In the genomic region with DNA sequence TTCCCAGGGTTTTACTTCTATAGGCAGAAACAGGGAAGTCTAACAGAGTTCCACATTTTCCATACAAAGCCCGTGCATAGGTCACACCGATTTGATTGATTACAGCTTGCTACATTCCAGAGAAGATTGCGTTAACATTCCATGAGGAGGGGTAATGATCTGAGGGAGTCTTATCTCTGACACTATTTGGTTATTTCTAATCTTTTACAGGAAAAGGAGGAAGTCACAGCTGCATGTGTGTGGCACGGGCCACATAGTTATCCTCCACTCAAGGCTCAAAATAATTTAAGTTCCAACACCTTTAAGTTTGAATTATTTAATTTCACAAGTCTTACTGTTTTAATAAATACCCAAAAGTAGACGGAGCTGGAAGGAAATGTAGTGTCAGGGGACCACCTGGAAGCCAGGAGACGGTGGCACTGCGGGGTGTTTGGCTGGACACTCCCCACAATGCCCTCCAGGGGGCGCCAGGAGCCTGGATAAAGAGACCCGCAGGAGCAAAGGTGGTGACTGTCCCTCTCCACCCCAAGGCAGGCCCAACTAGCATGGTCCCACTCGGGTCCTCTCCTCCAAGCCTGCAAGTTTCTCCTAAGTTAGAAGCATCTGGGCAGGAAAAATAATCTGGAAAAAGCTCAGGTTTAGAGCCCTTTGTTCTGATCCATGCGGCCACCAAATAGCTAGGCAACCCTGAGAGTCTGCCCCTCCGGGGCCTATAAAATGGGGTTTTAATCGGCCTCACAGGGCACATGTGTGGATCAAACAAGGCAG, we compare ENCODE assay signal across 2 cellular contexts.
TF ChIP-seq lines count a peak whose summit lies in the region.

No MANE protein-coding gene starts in this region.

TF ChIP-seq in HCT116, 20 proteins besides CTCF, POLR2A, EP300 and RAD21:
- no peak for TF ChIP-seq SIN3A (IDR thresholded peaks at IDR 0.05; ENCODE audit: low read depth)
- peak; percentile 28; the same call in 1 of the 2 replicates for TF ChIP-seq CBX3 (IDR thresholded peaks at IDR 0.05; ENCODE audit: low read depth)
- TF ChIP-seq, protein P1, sequence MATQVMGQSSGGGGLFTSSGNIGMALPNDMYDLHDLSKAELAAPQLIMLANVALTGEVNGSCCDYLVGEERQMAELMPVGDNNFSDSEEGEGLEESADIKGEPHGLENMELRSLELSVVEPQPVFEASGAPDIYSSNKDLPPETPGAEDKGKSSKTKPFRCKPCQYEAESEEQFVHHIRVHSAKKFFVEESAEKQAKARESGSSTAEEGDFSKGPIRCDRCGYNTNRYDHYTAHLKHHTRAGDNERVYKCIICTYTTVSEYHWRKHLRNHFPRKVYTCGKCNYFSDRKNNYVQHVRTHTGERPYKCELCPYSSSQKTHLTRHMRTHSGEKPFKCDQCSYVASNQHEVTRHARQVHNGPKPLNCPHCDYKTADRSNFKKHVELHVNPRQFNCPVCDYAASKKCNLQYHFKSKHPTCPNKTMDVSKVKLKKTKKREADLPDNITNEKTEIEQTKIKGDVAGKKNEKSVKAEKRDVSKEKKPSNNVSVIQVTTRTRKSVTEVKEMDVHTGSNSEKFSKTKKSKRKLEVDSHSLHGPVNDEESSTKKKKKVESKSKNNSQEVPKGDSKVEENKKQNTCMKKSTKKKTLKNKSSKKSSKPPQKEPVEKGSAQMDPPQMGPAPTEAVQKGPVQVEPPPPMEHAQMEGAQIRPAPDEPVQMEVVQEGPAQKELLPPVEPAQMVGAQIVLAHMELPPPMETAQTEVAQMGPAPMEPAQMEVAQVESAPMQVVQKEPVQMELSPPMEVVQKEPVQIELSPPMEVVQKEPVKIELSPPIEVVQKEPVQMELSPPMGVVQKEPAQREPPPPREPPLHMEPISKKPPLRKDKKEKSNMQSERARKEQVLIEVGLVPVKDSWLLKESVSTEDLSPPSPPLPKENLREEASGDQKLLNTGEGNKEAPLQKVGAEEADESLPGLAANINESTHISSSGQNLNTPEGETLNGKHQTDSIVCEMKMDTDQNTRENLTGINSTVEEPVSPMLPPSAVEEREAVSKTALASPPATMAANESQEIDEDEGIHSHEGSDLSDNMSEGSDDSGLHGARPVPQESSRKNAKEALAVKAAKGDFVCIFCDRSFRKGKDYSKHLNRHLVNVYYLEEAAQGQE (IDR thresholded peaks at IDR 0.05; ENCODE audit: low read depth): no peak
- peak; percentile 9 for TF ChIP-seq YY1 (IDR thresholded peaks at IDR 0.05; ENCODE audit: extremely low read depth, insufficient replicate concordance, low read depth, low read length)
- TF ChIP-seq EZH2phosphoT487 (IDR thresholded peaks at IDR 0.05; ENCODE audit: borderline replicate concordance): no peak
- no peak for TF ChIP-seq CEBPB (IDR thresholded peaks at IDR 0.05; ENCODE audit: low read depth)
- no peak for TF ChIP-seq ZNF274 (IDR thresholded peaks at IDR 0.05; ENCODE audit: low read depth, low read length)
- no peak for TF ChIP-seq FOSL1 (IDR thresholded peaks at IDR 0.05; ENCODE audit: low read depth)
- TF ChIP-seq, protein P2, sequence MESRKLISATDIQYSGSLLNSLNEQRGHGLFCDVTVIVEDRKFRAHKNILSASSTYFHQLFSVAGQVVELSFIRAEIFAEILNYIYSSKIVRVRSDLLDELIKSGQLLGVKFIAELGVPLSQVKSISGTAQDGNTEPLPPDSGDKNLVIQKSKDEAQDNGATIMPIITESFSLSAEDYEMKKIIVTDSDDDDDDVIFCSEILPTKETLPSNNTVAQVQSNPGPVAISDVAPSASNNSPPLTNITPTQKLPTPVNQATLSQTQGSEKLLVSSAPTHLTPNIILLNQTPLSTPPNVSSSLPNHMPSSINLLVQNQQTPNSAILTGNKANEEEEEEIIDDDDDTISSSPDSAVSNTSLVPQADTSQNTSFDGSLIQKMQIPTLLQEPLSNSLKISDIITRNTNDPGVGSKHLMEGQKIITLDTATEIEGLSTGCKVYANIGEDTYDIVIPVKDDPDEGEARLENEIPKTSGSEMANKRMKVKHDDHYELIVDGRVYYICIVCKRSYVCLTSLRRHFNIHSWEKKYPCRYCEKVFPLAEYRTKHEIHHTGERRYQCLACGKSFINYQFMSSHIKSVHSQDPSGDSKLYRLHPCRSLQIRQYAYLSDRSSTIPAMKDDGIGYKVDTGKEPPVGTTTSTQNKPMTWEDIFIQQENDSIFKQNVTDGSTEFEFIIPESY (IDR thresholded peaks at IDR 0.05; ENCODE audit: extremely low read depth, insufficient replicate concordance, low read length): no peak
TF ChIP-seq in HCT116: peak in this region for 2.

TF ChIP-seq in H1, 55 proteins besides CTCF, POLR2A, EP300 and RAD21:
- 0 out of 2 replicates have a peak, but pooled peaks have one; percentile 23 for TF ChIP-seq YY1 (IDR thresholded peaks at IDR 0.05; ENCODE audit: low read depth, low read length)
- no peak for TF ChIP-seq SUZ12 (IDR thresholded peaks at IDR 0.05; ENCODE audit: low read length)
- no peak for TF ChIP-seq KDM4A (IDR thresholded peaks at IDR 0.05; ENCODE audit: low read depth, low read length, severe bottlenecking)
- 0 out of 2 replicates have a peak, but pooled peaks have one; percentile 20 for TF ChIP-seq CREB1 (IDR thresholded peaks at IDR 0.05)
- TF ChIP-seq BRCA1 (IDR thresholded peaks at IDR 0.05; ENCODE audit: low read depth, low read length): no peak
- TF ChIP-seq HDAC2 (IDR thresholded peaks at IDR 0.05; ENCODE audit: borderline replicate concordance in 1 of 2, low read depth in 2 of 2, low read length in 2 of 2): no peak
- TF ChIP-seq, protein P3, sequence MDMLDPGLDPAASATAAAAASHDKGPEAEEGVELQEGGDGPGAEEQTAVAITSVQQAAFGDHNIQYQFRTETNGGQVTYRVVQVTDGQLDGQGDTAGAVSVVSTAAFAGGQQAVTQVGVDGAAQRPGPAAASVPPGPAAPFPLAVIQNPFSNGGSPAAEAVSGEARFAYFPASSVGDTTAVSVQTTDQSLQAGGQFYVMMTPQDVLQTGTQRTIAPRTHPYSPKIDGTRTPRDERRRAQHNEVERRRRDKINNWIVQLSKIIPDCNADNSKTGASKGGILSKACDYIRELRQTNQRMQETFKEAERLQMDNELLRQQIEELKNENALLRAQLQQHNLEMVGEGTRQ (IDR thresholded peaks at IDR 0.05; ENCODE audit: low read length): no peak
- peak; percentile 45; the same call in 1 of the 2 replicates for TF ChIP-seq KDM1A (IDR thresholded peaks at IDR 0.05; ENCODE audit: borderline replicate concordance, low read length)
- peak; percentile 59; the same call in 1 of the 2 replicates for TF ChIP-seq JUND (IDR thresholded peaks at IDR 0.05; ENCODE audit: low read length)
